In genomic region chr3:195788711-195789581, GRCh38 we compare ENCODE assay signal across 19 cellular contexts. TPM values are rescaled to one million over a fixed set of nuclear protein-coding genes. Genes with fewer than 3 reads are reported as not detected.
DNase-seq lines count a peak whose midpoint lies in the region; ATAC-seq and TF ChIP-seq lines count a peak whose summit lies in the region.
"Had no signal": no experiment of that assay in that cellular context is flagged by ENCODE, and none has a peak within 500 bp of the region (broad histone marks: within the 10 kb centered on the region; RNA-seq: fewer than 3 reads in every experiment).

No MANE protein-coding gene starts in this region.

- peaks cover 14% of the 10 kb centered on the region for H3K27me3 Mint-ChIP-seq in activated CD4-positive, alpha-beta T cell treated with anti-CD3 and anti-CD28 coated beads, Interleukin-2, amount 10 ng/mL, durations not matched to agents 7 days and 5 days
- H3K27me3 Mint-ChIP-seq in endothelial cell (ENCODE audit: unreplicated experiment): peaks cover 34% of the 10 kb centered on the region
- H3K27me3 Mint-ChIP-seq in stimulated activated naive B cell treated with anti-CD40 and anti-IgM and Interleukin-4, amounts not matched to agents 10 μg/mL and 1 μg/mL and 100 μg/mL, for 72 hours: peaks cover 43 to 61% of the 10 kb centered on the region in 2 donors

- H3K27me3 ChIP-seq in PC-9 (ENCODE audit: insufficient read depth, low read depth) (no peaks in the 10 kb centered on the region), osteoblast (ENCODE audit: insufficient read depth, low read length) (no peaks in the 10 kb centered on the region)

- no peak for DNase-seq in activated CD4-positive, alpha-beta T cell treated with anti-CD3 and anti-CD28 coated beads, Interleukin-2, amount 10 ng/mL, durations not matched to agents 7 days and 5 days
- no peak for DNase-seq in activated CD4-positive, alpha-beta T cell treated with anti-CD3 and anti-CD28 coated beads, Interleukin-2, amount 50 U/mL, for 48 hours
- no peak for DNase-seq in PC-9
- DNase-seq in endothelial cell (ENCODE audit: low spot score): no peak
- peak; percentile 19 for DNase-seq in osteoblast (ENCODE audit: insufficient read length, low spot score, missing footprints)
- no peak for DNase-seq in cerebellar nuclear complex (lab: John Stamatoyannopoulos, UW)
- DNase-seq in stimulated activated naive B cell treated with anti-CD40 and anti-IgM and Interleukin-4, amounts not matched to agents 10 μg/mL and 1 μg/mL and 100 μg/mL, for 72 hours: no peak
- DNase-seq: activated effector memory CD4-positive, alpha-beta T cell treated with anti-CD3 and anti-CD28 coated beads, Interleukin-2, amount 50 U/mL, for 16 hours; dermis blood vessel endothelial cell; erythroblast; NCI-H2171 treated with DMSO at 0.1 percent for 48 hours; NCI-H774; PC-3 had no signal

- no peak overlapping the region for H3K4me3 Mint-ChIP-seq in activated CD4-positive, alpha-beta T cell treated with anti-CD3 and anti-CD28 coated beads, Interleukin-2, amount 10 ng/mL, durations not matched to agents 7 days and 5 days
- peak overlapping the region; percentile 61 for H3K4me3 Mint-ChIP-seq in endothelial cell (ENCODE audit: unreplicated experiment)
- H3K4me3 Mint-ChIP-seq in stimulated activated naive B cell treated with anti-CD40 and anti-IgM and Interleukin-4, amounts not matched to agents 10 μg/mL and 1 μg/mL and 100 μg/mL, for 72 hours: no peak overlapping the region
- H3K4me3 Mint-ChIP-seq: brain had no signal

- H3K4me2 ChIP-seq in PC-9: no peak overlapping the region
- H3K4me2 ChIP-seq in osteoblast (ENCODE audit: insufficient read depth, low read length): no peak overlapping the region

- intact Hi-C loops in PC-9 (cut with micrococcal nuclease; ENCODE audit: unreplicated experiment): no loop called here

- peaks cover 43% of the 10 kb centered on the region for H3K36me3 Mint-ChIP-seq in activated CD4-positive, alpha-beta T cell treated with anti-CD3 and anti-CD28 coated beads, Interleukin-2, amount 10 ng/mL, durations not matched to agents 7 days and 5 days (ENCODE audit: low read depth)
- H3K36me3 Mint-ChIP-seq in endothelial cell (ENCODE audit: low read depth, unreplicated experiment): peaks cover 57% of the 10 kb centered on the region
- H3K36me3 Mint-ChIP-seq in stimulated activated naive B cell treated with anti-CD40 and anti-IgM and Interleukin-4, amounts not matched to agents 10 μg/mL and 1 μg/mL and 100 μg/mL, for 72 hours: peaks cover 0 to 4% of the 10 kb centered on the region in 2 donors
- H3K36me3 Mint-ChIP-seq: brain, CD14-positive monocyte had no signal

- peak overlapping the region; percentile 15 for H3K27ac Mint-ChIP-seq in activated CD4-positive, alpha-beta T cell treated with anti-CD3 and anti-CD28 coated beads, Interleukin-2, amount 10 ng/mL, durations not matched to agents 7 days and 5 days
- H3K27ac Mint-ChIP-seq in endothelial cell (ENCODE audit: unreplicated experiment): peak overlapping the region; percentile 61
- no peak overlapping the region for H3K27ac Mint-ChIP-seq in stimulated activated naive B cell treated with anti-CD40 and anti-IgM and Interleukin-4, amounts not matched to agents 10 μg/mL and 1 μg/mL and 100 μg/mL, for 72 hours
- H3K27ac Mint-ChIP-seq: brain had no signal

- no peaks in the 10 kb centered on the region for H3K9me2 ChIP-seq in PC-9 (ENCODE audit: insufficient read depth)

- no TSS peak for BruUV-seq in PC-9 (replicated peaks; lab: Mats Ljungman, UMichigan)

- H3K4me3 ChIP-seq in PC-9 (no peak overlapping the region), osteoblast (ENCODE audit: insufficient read depth, low read length) (no peak overlapping the region)

- no peaks in the 10 kb centered on the region for H3K4me1 ChIP-seq in PC-9 (replicated peaks; ENCODE audit: insufficient read depth)
- H3K4me1 ChIP-seq in osteoblast (ENCODE audit: insufficient read depth, low read length): no peaks in the 10 kb centered on the region

- no peaks in the 10 kb centered on the region; the same call in 1 of the 2 replicates for H3K36me3 ChIP-seq in PC-9 (ENCODE audit: low read depth)
- no peaks in the 10 kb centered on the region for H3K36me3 ChIP-seq in osteoblast (ENCODE audit: insufficient read depth, low read length)

- peaks cover 62% of the 10 kb centered on the region for H3K9me3 Mint-ChIP-seq in activated CD4-positive, alpha-beta T cell treated with anti-CD3 and anti-CD28 coated beads, Interleukin-2, amount 10 ng/mL, durations not matched to agents 7 days and 5 days
- peaks cover 26% of the 10 kb centered on the region for H3K9me3 Mint-ChIP-seq in endothelial cell (ENCODE audit: unreplicated experiment)
- peaks cover 20 to 27% of the 10 kb centered on the region in 2 donors for H3K9me3 Mint-ChIP-seq in stimulated activated naive B cell treated with anti-CD40 and anti-IgM and Interleukin-4, amounts not matched to agents 10 μg/mL and 1 μg/mL and 100 μg/mL, for 72 hours

- no peaks in the 10 kb centered on the region for H3K79me2 ChIP-seq in PC-9 (ENCODE audit: low read depth)
- no peaks in the 10 kb centered on the region for H3K79me2 ChIP-seq in osteoblast (ENCODE audit: insufficient read depth, low read length)

- 0 out of 2 replicates have a peak, but pooled peaks cover 8% of the 10 kb centered on the region for H3F3A ChIP-seq in PC-9 (ENCODE audit: insufficient read depth, low read depth)

- no peak overlapping the region for H3K27ac ChIP-seq in PC-9
- no peak overlapping the region for H3K27ac ChIP-seq in osteoblast (ENCODE audit: low read depth, low read length)

- peak; percentile 37; the same call in 1 of the 2 replicates for TF ChIP-seq CTCF in PC-9 (conservative IDR thresholded peaks at IDR 0.05)
- no peak for TF ChIP-seq CTCF in endothelial cell (IDR thresholded peaks at IDR 0.05; ENCODE audit: unreplicated experiment)
- TF ChIP-seq CTCF in osteoblast (IDR thresholded peaks at IDR 0.05; ENCODE audit: extremely low read depth, low read depth, low read length): no peak

- H3K4me1 Mint-ChIP-seq in activated CD4-positive, alpha-beta T cell treated with anti-CD3 and anti-CD28 coated beads, Interleukin-2, amount 10 ng/mL, durations not matched to agents 7 days and 5 days: peaks cover 46% of the 10 kb centered on the region
- H3K4me1 Mint-ChIP-seq in endothelial cell (ENCODE audit: unreplicated experiment): peaks cover 21% of the 10 kb centered on the region
- peaks cover 34 to 41% of the 10 kb centered on the region in 2 donors for H3K4me1 Mint-ChIP-seq in stimulated activated naive B cell treated with anti-CD40 and anti-IgM and Interleukin-4, amounts not matched to agents 10 μg/mL and 1 μg/mL and 100 μg/mL, for 72 hours
- H3K4me1 Mint-ChIP-seq: brain had no signal

- CTCF ChIA-PET in activated CD4-positive, alpha-beta T cell treated with anti-CD3 and anti-CD28 coated beads, Interleukin-2, amount 10 ng/mL, durations not matched to agents 7 days and 5 days (lab: Charles Lee): no interaction called here
- CTCF ChIA-PET in PC-9 (lab: Charles Lee): no interaction called here

- no peaks in the 10 kb centered on the region for H4K20me1 ChIP-seq in PC-9 (ENCODE audit: insufficient read depth)
- H4K20me1 ChIP-seq in osteoblast (ENCODE audit: insufficient read depth, low read length): no peaks in the 10 kb centered on the region

- ATAC-seq in stimulated activated naive B cell treated with anti-CD40 and anti-IgM and Interleukin-4, amounts not matched to agents 10 μg/mL and 1 μg/mL and 100 μg/mL, for 72 hours (replicated peaks): no peak
- no peak for ATAC-seq in HG02588 (IDR thresholded peaks at IDR 0.05; ENCODE audit: unreplicated experiment)
- ATAC-seq: PC-3, SK-N-SH treated with all-trans-retinoic acid at 6 μM for 48 hours had no signal

- POLR2A ChIA-PET in activated CD4-positive, alpha-beta T cell treated with anti-CD3 and anti-CD28 coated beads, Interleukin-2, amount 10 ng/mL, durations not matched to agents 7 days and 5 days (lab: Charles Lee): no interaction called here
- POLR2A ChIA-PET in PC-9 (lab: Charles Lee; ENCODE audit: unreplicated experiment): no interaction called here

- no peak overlapping the region for H2AFZ ChIP-seq in PC-9
- no peak overlapping the region for H2AFZ ChIP-seq in osteoblast (ENCODE audit: low read length)

- H3K9me3 ChIP-seq in PC-9 (ENCODE audit: insufficient read depth, low read depth) (peaks cover 9% of the 10 kb centered on the region; the same call in 1 of the 2 replicates), osteoblast (ENCODE audit: low read depth, low read length) (no peaks in the 10 kb centered on the region)

RNA-seq across cellular contexts. Expression of gene MUC4, which starts 22.8 kb away (rescaled TPM):
- total RNA-seq in activated CD4-positive, alpha-beta T cell treated with anti-CD3 and anti-CD28 coated beads, Interleukin-2, amount 10 ng/mL, durations not matched to agents 7 days and 5 days: under 1 TPM; under 0.01 to 0.15 TPM
- 63.7 and 84.4 TPM in 2 replicates for total RNA-seq in PC-9 (2021)
- total RNA-seq in endothelial cell (ENCODE audit: unreplicated experiment): 0.05 TPM
- total RNA-seq in osteoblast: not detected in 2 replicates
- total RNA-seq: A673, lung microvascular endothelial cell, PC-3 had no signal

Comparison
In these comparisons a context has a peak if more than half of its experiments do, and no peak if none do; other contexts are left out.
1. RNA of gene MUC4, which starts 22.8 kb away (total RNA-seq): 63.7 to 84.4 TPM in PC-9; under 0.01 to 0.15 TPM in activated CD4-positive, alpha-beta T cell treated with anti-CD3 and anti-CD28 coated beads, Interleukin-2, amount 10 ng/mL, durations not matched to agents 7 days and 5 days, 0.05 TPM in endothelial cell (single experiment) and not detected in osteoblast; every median in the first group is over 10 times any median in the second.